21 cellular contexts compared by ENCODE assay signal in genomic region chr17:60741031-60741430, GRCh38.
"Had no signal": no experiment of that assay in that cellular context is flagged by ENCODE, and none has a peak within 500 bp of the region (broad histone marks: within the 10 kb centered on the region; RNA-seq: fewer than 3 reads in every experiment).

No MANE protein-coding gene starts in this region.

- H3K4me2 ChIP-seq: hepatocyte had no signal

- FAIRE-seq: endothelial cell of umbilical vein, frontal cortex had no signal

- H3K36me3 ChIP-seq: esophagus muscularis mucosa, gastroesophageal sphincter, heart left ventricle, left lung, lower lobe of right lung had no signal

- H3K27me3 ChIP-seq: dorsolateral prefrontal cortex, esophagus muscularis mucosa, foreskin keratinocyte, gastroesophageal sphincter, heart left ventricle, hepatocyte, left lung had no signal

- H2AFZ ChIP-seq: hepatocyte had no signal

- H3K4me3 ChIP-seq: coronary artery, dorsolateral prefrontal cortex, esophagus muscularis mucosa, gastroesophageal sphincter, heart left ventricle, hepatocyte, left lung, lower lobe of right lung had no signal

- H3K4me1 ChIP-seq: gastroesophageal sphincter had no signal

- H3K9me3 ChIP-seq: gastroesophageal sphincter, left lung, lower lobe of right lung had no signal

- H3K27ac ChIP-seq: coronary artery, esophagus muscularis mucosa, foreskin keratinocyte, gastroesophageal sphincter, heart left ventricle, hepatocyte, left lung, lower lobe of right lung had no signal

- H3K79me2 ChIP-seq: hepatocyte had no signal

- ATAC-seq: foreskin keratinocyte; gastroesophageal sphincter; heart left ventricle; left cardiac atrium; left lung; left ventricle myocardium superior; lower lobe of right lung; naive thymus-derived CD4-positive, alpha-beta T cell had no signal

- DNase-seq: dermis blood vessel endothelial cell; dorsolateral prefrontal cortex; effector CD4-positive, alpha-beta T cell; effector memory CD4-positive, alpha-beta T cell; foreskin keratinocyte; heart left ventricle; hypothalamus; immature natural killer cell; islet precursor cell; left cardiac atrium; left lung; left ventricle myocardium superior; lower lobe of right lung; mesenchymal stem cell; naive thymus-derived CD4-positive, alpha-beta T cell had no signal
